28 cellular contexts compared by ENCODE assay signal in genomic region chr10:127218658-127219057, GRCh38. TPM values are rescaled to one million over a fixed set of nuclear protein-coding genes. Genes with fewer than 3 reads are reported as not detected.
"Had no signal": no experiment of that assay in that cellular context is flagged by ENCODE, and none has a peak within 500 bp of the region (broad histone marks: within the 10 kb centered on the region; RNA-seq: fewer than 3 reads in every experiment).

No MANE protein-coding gene starts in this region.

- H3K27ac ChIP-seq: colonic mucosa, coronary artery, dorsolateral prefrontal cortex, epithelial cell of prostate, esophagus muscularis mucosa, esophagus squamous epithelium, foreskin keratinocyte, gastrocnemius medialis, gastroesophageal sphincter, heart left ventricle, heart right ventricle had no signal

- FAIRE-seq: colon, endothelial cell of umbilical vein had no signal

- H3K4me3 ChIP-seq: colonic mucosa, coronary artery, dorsolateral prefrontal cortex, esophagus muscularis mucosa, esophagus squamous epithelium, gastrocnemius medialis, gastroesophageal sphincter, heart left ventricle, heart right ventricle had no signal

- H3K27me3 ChIP-seq: colonic mucosa, dorsolateral prefrontal cortex, esophagus muscularis mucosa, esophagus squamous epithelium, foreskin keratinocyte, gastrocnemius medialis, gastroesophageal sphincter, heart left ventricle, heart right ventricle had no signal

- H3K9me3 ChIP-seq: colonic mucosa, esophagus muscularis mucosa, esophagus squamous epithelium, gastrocnemius medialis, gastroesophageal sphincter had no signal

- DNase-seq: colonic mucosa; cortex of kidney; dermis blood vessel endothelial cell; dorsolateral prefrontal cortex; effector CD4-positive, alpha-beta T cell; effector CD8-positive, alpha-beta T cell; effector memory CD4-positive, alpha-beta T cell; effector memory CD8-positive, alpha-beta T cell; endodermal cell; erythroblast; esophagus squamous epithelium; foreskin fibroblast; foreskin keratinocyte; foreskin melanocyte; gastrocnemius medialis; glutamatergic neuron; head of caudate nucleus; heart left ventricle; heart right ventricle had no signal

- ATAC-seq: effector memory CD8-positive, alpha-beta T cell; esophagus mucosa; foreskin keratinocyte; gastrocnemius medialis; gastroesophageal sphincter; heart left ventricle; heart right ventricle had no signal

- H3K36me3 ChIP-seq: colonic mucosa, esophagus muscularis mucosa, esophagus squamous epithelium, gastrocnemius medialis, gastroesophageal sphincter, heart left ventricle, heart right ventricle had no signal

- H3K4me1 ChIP-seq: colonic mucosa, esophagus muscularis mucosa, esophagus squamous epithelium, gastrocnemius medialis, gastroesophageal sphincter, heart left ventricle had no signal

RNA-seq across cellular contexts. Expression of gene INSYN2A, which starts 22.3 kb away (rescaled TPM):
- total RNA-seq: dermis blood vessel endothelial cell, dermis microvascular lymphatic vessel endothelial cell, esophagus mucosa, foreskin keratinocyte, gastrocnemius medialis had no signal
- polyA plus RNA-seq: esophagus, foreskin keratinocyte had no signal
